ENCODE assay signal across 15 cellular contexts in genomic region chr16:11170696-11171447, GRCh38.
"Had no signal": no experiment of that assay in that cellular context is flagged by ENCODE, and none has a peak within 500 bp of the region (broad histone marks: within the 10 kb centered on the region; RNA-seq: fewer than 3 reads in every experiment).

No MANE protein-coding gene starts in this region.

- DNase-seq: activated gamma-delta T cell; activated T-cell treated with anti-CD3 and anti-CD28 coated beads for 4 hours; foreskin melanocyte; left lung; nephron progenitor cell; pancreas; SK-N-SH; stimulated activated CD4-positive, alpha-beta T cell treated with anti-CD3 and anti-CD28 coated beads, Interleukin-4, amount 100 ng/mL, for 1 hour; stimulated activated CD8-positive, alpha-beta memory T cell treated with anti-CD3 and anti-CD28 coated beads, Interleukin-4, amount 100 ng/mL, for 48 hours; tibial artery had no signal

- H3K9me3 Mint-ChIP-seq: memory B cell, nephron progenitor cell had no signal

- H3K27me3 Mint-ChIP-seq: activated naive CD8-positive, alpha-beta T cell; memory B cell had no signal

- H3K27me3 ChIP-seq: ascending aorta, heart left ventricle, left lung, pancreas, tibial artery had no signal

- H3K9ac ChIP-seq: SK-N-SH had no signal

- H3K4me2 ChIP-seq: SK-N-SH had no signal

- H3K9me3 ChIP-seq: ascending aorta, heart left ventricle, left lung, pancreas, SK-N-SH, tibial artery had no signal

- ATAC-seq: activated CD4-positive, CD25-positive, alpha-beta regulatory T cell treated with anti-CD3 and anti-CD28 coated beads, Interleukin-2, amount 50 U/mL, for 24 hours; heart left ventricle; left lung; pancreas had no signal

- H3K4me3 Mint-ChIP-seq: activated naive CD8-positive, alpha-beta T cell; memory B cell; nephron progenitor cell had no signal

- H3K4me1 ChIP-seq: ascending aorta, left lung, pancreas, tibial artery had no signal

- H3K27ac ChIP-seq: ascending aorta, heart left ventricle, left lung, pancreas, tibial artery had no signal

- H3K27ac Mint-ChIP-seq: memory B cell, nephron progenitor cell had no signal

- H3K4me3 ChIP-seq: ascending aorta, heart left ventricle, left lung, pancreas, tibial artery had no signal
